8 cellular contexts compared by ENCODE assay signal in the genomic region with DNA sequence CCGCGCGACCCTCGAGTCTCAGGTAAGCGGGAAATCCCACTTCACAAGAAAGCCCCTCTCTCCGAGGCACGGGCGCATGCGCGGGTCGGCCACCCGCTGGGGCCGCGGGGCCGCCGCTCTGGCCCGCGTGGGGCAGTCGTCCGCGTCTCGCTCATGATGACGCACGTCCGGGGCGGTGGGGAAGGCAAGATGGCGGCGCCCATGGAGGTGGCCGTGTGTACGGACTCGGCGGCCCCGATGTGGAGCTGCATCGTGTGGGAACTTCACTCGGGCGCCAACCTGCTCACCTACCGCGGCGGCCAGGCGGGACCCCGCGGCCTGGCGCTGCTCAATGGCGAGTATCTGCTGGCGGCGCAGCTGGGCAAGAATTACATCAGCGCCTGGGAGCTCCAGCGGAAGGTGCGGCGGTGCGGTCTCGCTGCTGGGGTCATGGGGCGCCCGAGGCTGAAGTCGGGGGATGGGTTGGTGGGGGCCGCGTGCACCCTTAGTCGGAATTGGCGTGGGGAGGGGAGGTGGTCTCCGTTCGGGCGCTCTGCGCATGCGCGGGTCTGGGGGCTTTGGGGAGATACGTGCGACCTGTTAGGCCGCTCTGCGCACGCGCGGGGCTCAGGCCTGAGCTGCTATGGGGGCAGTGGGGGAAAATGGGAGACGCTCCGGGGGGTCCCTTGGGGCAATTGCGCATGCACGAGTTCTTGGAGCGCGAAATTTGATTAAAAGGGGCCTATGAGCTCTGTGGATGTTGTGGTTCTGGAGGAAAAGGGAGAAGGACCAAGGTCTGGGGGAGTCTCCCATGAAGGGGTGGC. TPM values are rescaled to one million over a fixed set of nuclear protein-coding genes. Genes with fewer than 3 reads are reported as not detected.
DNase-seq lines count a peak whose midpoint lies in the region; ATAC-seq and TF ChIP-seq lines count a peak whose summit lies in the region.

TSS of gene WDR18 (plus strand) at position 181 of the 803 bp plus-strand sequence. CDS start at position 190, 9 bp downstream.

- no peak for TF ChIP-seq CTCF in activated CD8-positive, alpha-beta T cell treated with anti-CD3 and anti-CD28 coated beads for 36 hours (IDR thresholded peaks at IDR 0.05)
- TF ChIP-seq CTCF in lower lobe of right lung (IDR thresholded peaks at IDR 0.05) = peak; percentile 49

- in situ Hi-C loops in GM18951 (cut with MboI; ENCODE audit: low sequenced_read_pairs, unreplicated experiment) = loop anchor here (5.0 to 25.0 kb wide), 3 partner anchors 62 to 222 kb away; partner anchors contain the start of gene MISP

- H3K27ac ChIP-seq in lower lobe of right lung = peak within 1 kb of the TSS; percentile 91

- H3K36me3 Mint-ChIP-seq in activated CD8-positive, alpha-beta T cell treated with anti-CD3 and anti-CD28 coated beads for 36 hours (ENCODE audit: low read depth) = peaks cover 6% of the 10 kb centered on the region

- H3K4me1 ChIP-seq in lower lobe of right lung = peaks cover 33% of the 10 kb centered on the region

- no peaks in the 10 kb centered on the region for H3K27me3 ChIP-seq in lower lobe of right lung (ENCODE audit: low read depth)

- peak; percentile 54 for ATAC-seq in HG03520 (IDR thresholded peaks at IDR 0.05; ENCODE audit: unreplicated experiment)
- peak; percentile 94 for ATAC-seq in activated CD8-positive, alpha-beta T cell treated with anti-CD3 and anti-CD28 coated beads for 36 hours
- peak; percentile 93 to 97 for ATAC-seq in lower lobe of right lung

- peak within 1 kb of the TSS; percentile 91 for H3K4me3 ChIP-seq in lower lobe of right lung

- DNase-seq in AG08396 (ENCODE audit: low spot score) (peak; percentile 100), NCI-H748 treated with DMSO at 0.1 percent for 48 hours (lab: John Stamatoyannopoulos, UW) (peak; percentile 73), ecto neural progenitor cell (ENCODE audit: low spot score) (peak; percentile 95), lower lobe of right lung (peak; percentile 96)
- DNase-seq in activated CD8-positive, alpha-beta T cell treated with anti-CD3 and anti-CD28 coated beads for 36 hours = peak; percentile 94
- peak; percentile 51 to 86 (median 73) for DNase-seq in stimulated activated CD4-positive, alpha-beta T cell treated with anti-CD3 and anti-CD28 coated beads, TNF-alpha, amount 100 ng/mL, for 1 hour (ENCODE audit: low read depth in 3 of 3, low spot score in 1 of 3)

- TF ChIP-seq POLR2A in GM18951 (IDR thresholded peaks at IDR 0.05; ENCODE audit: extremely low read depth, insufficient read depth, insufficient read length) = peak; percentile 76

- H3K9me3 Mint-ChIP-seq in activated CD8-positive, alpha-beta T cell treated with anti-CD3 and anti-CD28 coated beads for 36 hours = no peaks in the 10 kb centered on the region

- intact Hi-C loops in activated CD8-positive, alpha-beta T cell treated with anti-CD3 and anti-CD28 coated beads for 36 hours (cut with micrococcal nuclease) = loop anchor here (5.0 kb wide), 1 partner anchor 127 kb away; the partner anchor contains the start of gene CFD
- intact Hi-C loops in lower lobe of right lung (cut with DNase I) = loop anchor here (5.0 to 10.0 kb wide), 2 partner anchors 62 to 210 kb away; no protein-coding TSS in a partner anchor

- no peaks in the 10 kb centered on the region for H3K27me3 Mint-ChIP-seq in activated CD8-positive, alpha-beta T cell treated with anti-CD3 and anti-CD28 coated beads for 36 hours

- peaks cover 21% of the 10 kb centered on the region for H3K4me1 Mint-ChIP-seq in activated CD8-positive, alpha-beta T cell treated with anti-CD3 and anti-CD28 coated beads for 36 hours (ENCODE audit: low read depth)

- CTCF ChIA-PET in activated CD8-positive, alpha-beta T cell treated with anti-CD3 and anti-CD28 coated beads for 36 hours (lab: Charles Lee) = interaction anchor here (0.7 to 5.5 kb wide), 22 partner anchors 13 to 408 kb away, joined by 3 to 127 read pairs (median 4); partner anchors contain the start of genes ABCA7, MED16, RNU6-2 and RNU6-9

- peaks cover 19% of the 10 kb centered on the region for H3K36me3 ChIP-seq in lower lobe of right lung

- no peaks in the 10 kb centered on the region for H3K9me3 ChIP-seq in lower lobe of right lung

- peak within 1 kb of the TSS; percentile 91 for H3K27ac Mint-ChIP-seq in activated CD8-positive, alpha-beta T cell treated with anti-CD3 and anti-CD28 coated beads for 36 hours

- POLR2A ChIA-PET in activated CD8-positive, alpha-beta T cell treated with anti-CD3 and anti-CD28 coated beads for 36 hours (lab: Charles Lee) = interaction anchor here (0.6 to 5.1 kb wide), 19 partner anchors 8 to 244 kb away, joined by 3 to 37 read pairs (median 4); partner anchors contain the start of gene RNU6-9

- H3K4me3 Mint-ChIP-seq in activated CD8-positive, alpha-beta T cell treated with anti-CD3 and anti-CD28 coated beads for 36 hours = peak within 1 kb of the TSS; percentile 92

RNA-seq across cellular contexts. Expression of gene WDR18, which starts in this region (rescaled TPM):
- 10 to 100 TPM; 75.3 to 78.1 TPM for total RNA-seq in activated CD8-positive, alpha-beta T cell treated with anti-CD3 and anti-CD28 coated beads for 36 hours
- 29.2 TPM for total RNA-seq in lower lobe of right lung

Comparison
In these comparisons a context has a peak if more than half of its experiments do, and no peak if none do; other contexts are left out.
1. Peak in every context shown above with its lines: DNase-seq, ATAC-seq, H3K4me3 ChIP-seq and H3K27ac ChIP-seq.